Comparison of ENCODE assay signal across 9 cellular contexts in the genomic region with DNA sequence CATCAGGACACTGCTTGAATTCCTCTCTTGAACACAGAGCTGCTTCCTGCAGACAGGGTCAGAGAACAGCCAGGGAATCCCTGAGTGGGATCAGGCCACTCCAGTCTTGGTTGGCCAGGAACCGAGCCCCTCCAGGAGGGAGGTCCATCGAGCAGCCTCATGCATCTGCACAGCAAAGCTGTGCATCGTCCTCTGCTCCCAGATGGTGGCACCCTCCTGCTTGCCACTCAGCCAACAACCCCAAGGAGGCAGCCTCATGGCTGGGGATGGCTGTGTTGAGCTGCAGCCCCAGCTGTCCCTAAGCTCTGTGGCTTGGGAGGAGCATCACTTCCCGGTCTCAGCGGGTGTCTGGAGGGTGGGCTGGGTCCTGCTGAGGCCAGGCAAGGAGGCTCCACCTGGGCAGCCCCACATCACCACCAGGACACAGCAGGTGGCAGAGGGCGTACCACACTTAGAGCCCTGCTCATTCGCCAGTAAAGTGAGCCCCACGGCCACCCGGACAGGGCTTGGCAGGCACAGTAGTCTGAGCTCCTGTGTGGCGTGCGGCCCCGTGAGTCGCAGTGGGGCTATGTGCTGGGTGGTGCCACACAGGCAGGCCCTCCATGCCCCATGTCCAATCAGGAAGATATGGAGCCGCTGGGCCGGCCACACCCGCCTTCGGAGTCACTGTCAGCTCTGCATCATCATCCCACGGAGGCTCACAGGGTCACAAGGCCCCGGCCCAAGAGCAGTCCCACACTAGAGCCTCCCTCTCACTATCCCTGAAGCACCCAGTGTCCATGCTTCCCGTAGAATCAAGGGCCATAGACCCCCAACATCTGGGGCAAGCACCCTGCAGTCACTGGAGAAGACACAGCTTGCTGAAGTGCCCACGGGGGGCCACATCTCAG. TPM values are rescaled to one million over a fixed set of nuclear protein-coding genes. Genes with fewer than 3 reads are reported as not detected.
A peak's percentile ranks its signal among the peaks of the same experiment; 100 is the strongest.
DNase-seq lines count a peak whose midpoint lies in the region; ATAC-seq and TF ChIP-seq lines count a peak whose summit lies in the region.
"Had no signal": no experiment of that assay in that cellular context is flagged by ENCODE, and none has a peak within 500 bp of the region (broad histone marks: within the 10 kb centered on the region; RNA-seq: fewer than 3 reads in every experiment).

No MANE protein-coding gene starts in this region.

- H3K4me2 ChIP-seq in osteoblast (ENCODE audit: insufficient read depth, low read length), result no peak overlapping the region

- H3K27ac Mint-ChIP-seq in activated CD8-positive, alpha-beta T cell treated with anti-CD3 and anti-CD28 coated beads, Interleukin-2, amount 10 ng/mL, durations not matched to agents 7 days and 5 days, result no peak overlapping the region
- H3K27ac Mint-ChIP-seq: nephron had no signal

- H2AFZ ChIP-seq in osteoblast (ENCODE audit: low read length), result no peak overlapping the region

- peaks cover 87% of the 10 kb centered on the region for H4K20me1 ChIP-seq in osteoblast (ENCODE audit: insufficient read depth, low read length)

- no peaks in the 10 kb centered on the region for H3K27me3 Mint-ChIP-seq in activated CD8-positive, alpha-beta T cell treated with anti-CD3 and anti-CD28 coated beads, Interleukin-2, amount 10 ng/mL, durations not matched to agents 7 days and 5 days (ENCODE audit: low read depth)

- DNase-seq in SIG-M5 treated with dmso at 0.1 percent for 504 hours (lab: John Stamatoyannopoulos, UW; ENCODE audit: unreplicated experiment) (peak; percentile 13), SIG-M5 (lab: John Stamatoyannopoulos, UW) (no peak), NCI-H226 (peak; percentile 53), epithelial cell of esophagus (ENCODE audit: low read depth) (peak; percentile 42), osteoblast (ENCODE audit: insufficient read length, low spot score, missing footprints) (peak; percentile 99), NCI-H187 (lab: John Stamatoyannopoulos, UW) (no peak)
- no peak for DNase-seq in activated CD8-positive, alpha-beta T cell treated with anti-CD3 and anti-CD28 coated beads, Interleukin-2, amount 10 ng/mL, durations not matched to agents 7 days and 5 days

- H3K9me3 Mint-ChIP-seq in activated CD8-positive, alpha-beta T cell treated with anti-CD3 and anti-CD28 coated beads, Interleukin-2, amount 10 ng/mL, durations not matched to agents 7 days and 5 days (ENCODE audit: insufficient read depth), result no peaks in the 10 kb centered on the region
- H3K9me3 Mint-ChIP-seq: nephron had no signal

- H3K4me1 Mint-ChIP-seq in activated CD8-positive, alpha-beta T cell treated with anti-CD3 and anti-CD28 coated beads, Interleukin-2, amount 10 ng/mL, durations not matched to agents 7 days and 5 days (ENCODE audit: low read depth), result peaks cover 16% of the 10 kb centered on the region

- peak; percentile 48 for TF ChIP-seq CTCF in epithelial cell of esophagus (IDR thresholded peaks at IDR 0.05; ENCODE audit: insufficient read depth, low read depth, low read length, missing control alignments)
- TF ChIP-seq CTCF in osteoblast (IDR thresholded peaks at IDR 0.05; ENCODE audit: extremely low read depth, low read depth, low read length), result peak; percentile 39

- peaks cover 5% of the 10 kb centered on the region for H3K36me3 Mint-ChIP-seq in activated CD8-positive, alpha-beta T cell treated with anti-CD3 and anti-CD28 coated beads, Interleukin-2, amount 10 ng/mL, durations not matched to agents 7 days and 5 days (ENCODE audit: low read depth)

- H3K4me3 Mint-ChIP-seq in activated CD8-positive, alpha-beta T cell treated with anti-CD3 and anti-CD28 coated beads, Interleukin-2, amount 10 ng/mL, durations not matched to agents 7 days and 5 days, result no peak overlapping the region
- H3K4me3 Mint-ChIP-seq: nephron had no signal

- H3K9me3 ChIP-seq in osteoblast (ENCODE audit: low read depth, low read length), result no peaks in the 10 kb centered on the region

- peaks cover 13% of the 10 kb centered on the region for H3K4me1 ChIP-seq in osteoblast (ENCODE audit: insufficient read depth, low read length)

- CTCF ChIA-PET in activated CD8-positive, alpha-beta T cell treated with anti-CD3 and anti-CD28 coated beads, Interleukin-2, amount 10 ng/mL, durations not matched to agents 7 days and 5 days (lab: Charles Lee), result no interaction called here

- H3K27me3 ChIP-seq in osteoblast (ENCODE audit: insufficient read depth, low read length), result no peaks in the 10 kb centered on the region

- H3K27ac ChIP-seq in osteoblast (ENCODE audit: low read depth, low read length), result peak overlapping the region; percentile 5

- H3K79me2 ChIP-seq in osteoblast (ENCODE audit: insufficient read depth, low read length), result peaks cover 69% of the 10 kb centered on the region

- H3K36me3 ChIP-seq in osteoblast (ENCODE audit: insufficient read depth, low read length), result peaks cover 12% of the 10 kb centered on the region

- no peak overlapping the region for H3K4me3 ChIP-seq in epithelial cell of esophagus (ENCODE audit: low read length)
- H3K4me3 ChIP-seq in osteoblast (ENCODE audit: insufficient read depth, low read length), result no peak overlapping the region

- POLR2A ChIA-PET in activated CD8-positive, alpha-beta T cell treated with anti-CD3 and anti-CD28 coated beads, Interleukin-2, amount 10 ng/mL, durations not matched to agents 7 days and 5 days (lab: Charles Lee), result no interaction called here

- ATAC-seq in HG03095 (IDR thresholded peaks at IDR 0.05; ENCODE audit: unreplicated experiment), result no peak
- ATAC-seq in activated CD8-positive, alpha-beta T cell treated with anti-CD3 and anti-CD28 coated beads, Interleukin-2, amount 10 ng/mL, durations not matched to agents 7 days and 5 days, result no peak

RNA-seq across cellular contexts. Expression of a gene that starts 11.9 kb away (rescaled TPM):
- total RNA-seq in osteoblast, result 11.6 and 15.6 TPM in 2 replicates
- total RNA-seq in activated CD8-positive, alpha-beta T cell treated with anti-CD3 and anti-CD28 coated beads, Interleukin-2, amount 10 ng/mL, durations not matched to agents 7 days and 5 days, result 10 to 100 TPM; 60.8 to 68.3 TPM

Comparison
In these comparisons a context has a peak if more than half of its experiments do, and no peak if none do; other contexts are left out.
1. DNase-seq: peak in SIG-M5 treated with dmso at 0.1 percent for 504 hours (single experiment), NCI-H226 (single experiment), epithelial cell of esophagus (single experiment) and osteoblast (single experiment); none in SIG-M5 (single experiment), activated CD8-positive, alpha-beta T cell treated with anti-CD3 and anti-CD28 coated beads, Interleukin-2, amount 10 ng/mL, durations not matched to agents 7 days and 5 days (single experiment) and NCI-H187 (0 of 2).